In the genomic region with DNA sequence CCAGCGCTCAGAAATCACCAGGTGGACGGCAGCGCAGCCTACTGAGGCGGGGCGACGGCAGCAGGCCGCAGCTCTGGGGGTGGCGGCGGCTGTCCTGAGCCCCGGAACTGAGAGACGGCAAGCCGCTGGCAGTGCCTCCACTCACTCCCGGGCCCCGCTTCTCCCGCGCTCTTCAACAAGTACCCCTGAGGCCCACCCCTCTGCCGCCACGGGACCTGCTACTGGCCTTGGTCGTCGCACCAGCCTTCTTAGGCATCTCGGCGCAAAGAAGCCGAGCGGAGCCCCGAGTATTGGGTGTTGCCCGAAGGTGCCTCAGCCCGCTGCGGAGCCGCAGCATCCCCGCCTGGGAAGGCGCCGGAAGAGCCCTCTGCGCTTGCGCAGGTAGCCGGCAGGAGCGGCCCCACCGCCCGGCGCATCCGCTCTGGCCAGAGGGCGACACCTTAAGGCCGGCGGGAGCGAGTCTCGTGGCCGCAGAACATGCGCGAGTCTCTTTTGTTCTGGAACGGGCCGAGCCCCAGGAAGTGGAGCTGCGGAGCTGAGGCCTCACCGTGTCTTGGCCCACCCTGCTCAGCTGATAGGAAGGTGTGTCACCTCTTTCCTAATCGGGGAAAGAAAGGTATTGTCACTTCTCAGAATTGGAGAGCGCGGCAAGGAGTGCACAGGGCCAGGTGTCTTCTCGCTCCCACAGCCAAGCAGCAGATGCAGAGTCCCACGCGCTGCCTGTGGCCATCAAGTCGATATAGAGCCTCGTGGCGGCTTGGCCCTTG, we compare ENCODE assay signal across 1 cellular context.
A peak's percentile ranks its signal among the peaks of the same experiment; 100 is the strongest.
TF ChIP-seq lines count a peak whose summit lies in the region.

A gene (minus strand): TSS at position 369 of the 767 bp plus-strand sequence. CDS start 32 bp downstream, at position 337.

TF ChIP-seq in GM12878, 131 proteins besides CTCF, POLR2A, EP300 and RAD21 (continued from another document and continues in another):
- TF ChIP-seq, protein P1, sequence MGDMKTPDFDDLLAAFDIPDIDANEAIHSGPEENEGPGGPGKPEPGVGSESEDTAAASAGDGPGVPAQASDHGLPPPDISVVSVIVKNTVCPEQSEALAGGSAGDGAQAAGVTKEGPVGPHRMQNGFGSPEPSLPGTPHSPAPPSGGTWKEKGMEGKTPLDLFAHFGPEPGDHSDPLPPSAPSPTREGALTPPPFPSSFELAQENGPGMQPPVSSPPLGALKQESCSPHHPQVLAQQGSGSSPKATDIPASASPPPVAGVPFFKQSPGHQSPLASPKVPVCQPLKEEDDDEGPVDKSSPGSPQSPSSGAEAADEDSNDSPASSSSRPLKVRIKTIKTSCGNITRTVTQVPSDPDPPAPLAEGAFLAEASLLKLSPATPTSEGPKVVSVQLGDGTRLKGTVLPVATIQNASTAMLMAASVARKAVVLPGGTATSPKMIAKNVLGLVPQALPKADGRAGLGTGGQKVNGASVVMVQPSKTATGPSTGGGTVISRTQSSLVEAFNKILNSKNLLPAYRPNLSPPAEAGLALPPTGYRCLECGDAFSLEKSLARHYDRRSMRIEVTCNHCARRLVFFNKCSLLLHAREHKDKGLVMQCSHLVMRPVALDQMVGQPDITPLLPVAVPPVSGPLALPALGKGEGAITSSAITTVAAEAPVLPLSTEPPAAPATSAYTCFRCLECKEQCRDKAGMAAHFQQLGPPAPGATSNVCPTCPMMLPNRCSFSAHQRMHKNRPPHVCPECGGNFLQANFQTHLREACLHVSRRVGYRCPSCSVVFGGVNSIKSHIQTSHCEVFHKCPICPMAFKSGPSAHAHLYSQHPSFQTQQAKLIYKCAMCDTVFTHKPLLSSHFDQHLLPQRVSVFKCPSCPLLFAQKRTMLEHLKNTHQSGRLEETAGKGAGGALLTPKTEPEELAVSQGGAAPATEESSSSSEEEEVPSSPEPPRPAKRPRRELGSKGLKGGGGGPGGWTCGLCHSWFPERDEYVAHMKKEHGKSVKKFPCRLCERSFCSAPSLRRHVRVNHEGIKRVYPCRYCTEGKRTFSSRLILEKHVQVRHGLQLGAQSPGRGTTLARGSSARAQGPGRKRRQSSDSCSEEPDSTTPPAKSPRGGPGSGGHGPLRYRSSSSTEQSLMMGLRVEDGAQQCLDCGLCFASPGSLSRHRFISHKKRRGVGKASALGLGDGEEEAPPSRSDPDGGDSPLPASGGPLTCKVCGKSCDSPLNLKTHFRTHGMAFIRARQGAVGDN (IDR thresholded peaks at IDR 0.05) = peak; percentile 94
- TF ChIP-seq RUNX3 (IDR thresholded peaks at IDR 0.05; ENCODE audit: low read length) = peak; percentile 75
- TF ChIP-seq HDAC2 (IDR thresholded peaks at IDR 0.05) = no peak
- TF ChIP-seq IRF4 (IDR thresholded peaks at IDR 0.05; ENCODE audit: low read depth, low read length) = 0 out of 2 replicates have a peak, but pooled peaks have one; percentile 25
- no peak for TF ChIP-seq STAT1 (conservative IDR thresholded peaks at IDR 0.05)
- TF ChIP-seq, protein P2, sequence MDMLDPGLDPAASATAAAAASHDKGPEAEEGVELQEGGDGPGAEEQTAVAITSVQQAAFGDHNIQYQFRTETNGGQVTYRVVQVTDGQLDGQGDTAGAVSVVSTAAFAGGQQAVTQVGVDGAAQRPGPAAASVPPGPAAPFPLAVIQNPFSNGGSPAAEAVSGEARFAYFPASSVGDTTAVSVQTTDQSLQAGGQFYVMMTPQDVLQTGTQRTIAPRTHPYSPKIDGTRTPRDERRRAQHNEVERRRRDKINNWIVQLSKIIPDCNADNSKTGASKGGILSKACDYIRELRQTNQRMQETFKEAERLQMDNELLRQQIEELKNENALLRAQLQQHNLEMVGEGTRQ (IDR thresholded peaks at IDR 0.05; ENCODE audit: borderline replicate concordance, low read depth, low read length) = no peak
- TF ChIP-seq YBX1 (IDR thresholded peaks at IDR 0.05) = no peak
- TF ChIP-seq IKZF1 (conservative IDR thresholded peaks at IDR 0.05) = peak; percentile 98
- no peak; the same call in 1 of the 2 replicates for TF ChIP-seq SPI1 (IDR thresholded peaks at IDR 0.05; ENCODE audit: borderline replicate concordance, insufficient read depth, low read depth, low read length)
- no peak for TF ChIP-seq RAD51 (IDR thresholded peaks at IDR 0.05)
- TF ChIP-seq TBL1XR1 (IDR thresholded peaks at IDR 0.05; ENCODE audit: low read depth, low read length) = peak; percentile 65
- TF ChIP-seq NBN (IDR thresholded peaks at IDR 0.05) = peak; percentile 83
- no peak for TF ChIP-seq FOXK2 (IDR thresholded peaks at IDR 0.05)
- TF ChIP-seq PML (IDR thresholded peaks at IDR 0.05; ENCODE audit: low read length) = 0 out of 2 replicates have a peak, but pooled peaks have one; percentile 53
- TF ChIP-seq KLF5 (IDR thresholded peaks at IDR 0.05; ENCODE audit: partially characterized antibody) = peak; percentile 72
- TF ChIP-seq NFYA (IDR thresholded peaks at IDR 0.05; ENCODE audit: borderline replicate concordance, low read depth, low read length) = no peak
- TF ChIP-seq MEF2A (IDR thresholded peaks at IDR 0.05; ENCODE audit: insufficient read depth, low read depth, low read length) = no peak
- peak; percentile 70 for TF ChIP-seq SIN3A (IDR thresholded peaks at IDR 0.05; ENCODE audit: low read depth, low read length)
- TF ChIP-seq, protein P3, sequence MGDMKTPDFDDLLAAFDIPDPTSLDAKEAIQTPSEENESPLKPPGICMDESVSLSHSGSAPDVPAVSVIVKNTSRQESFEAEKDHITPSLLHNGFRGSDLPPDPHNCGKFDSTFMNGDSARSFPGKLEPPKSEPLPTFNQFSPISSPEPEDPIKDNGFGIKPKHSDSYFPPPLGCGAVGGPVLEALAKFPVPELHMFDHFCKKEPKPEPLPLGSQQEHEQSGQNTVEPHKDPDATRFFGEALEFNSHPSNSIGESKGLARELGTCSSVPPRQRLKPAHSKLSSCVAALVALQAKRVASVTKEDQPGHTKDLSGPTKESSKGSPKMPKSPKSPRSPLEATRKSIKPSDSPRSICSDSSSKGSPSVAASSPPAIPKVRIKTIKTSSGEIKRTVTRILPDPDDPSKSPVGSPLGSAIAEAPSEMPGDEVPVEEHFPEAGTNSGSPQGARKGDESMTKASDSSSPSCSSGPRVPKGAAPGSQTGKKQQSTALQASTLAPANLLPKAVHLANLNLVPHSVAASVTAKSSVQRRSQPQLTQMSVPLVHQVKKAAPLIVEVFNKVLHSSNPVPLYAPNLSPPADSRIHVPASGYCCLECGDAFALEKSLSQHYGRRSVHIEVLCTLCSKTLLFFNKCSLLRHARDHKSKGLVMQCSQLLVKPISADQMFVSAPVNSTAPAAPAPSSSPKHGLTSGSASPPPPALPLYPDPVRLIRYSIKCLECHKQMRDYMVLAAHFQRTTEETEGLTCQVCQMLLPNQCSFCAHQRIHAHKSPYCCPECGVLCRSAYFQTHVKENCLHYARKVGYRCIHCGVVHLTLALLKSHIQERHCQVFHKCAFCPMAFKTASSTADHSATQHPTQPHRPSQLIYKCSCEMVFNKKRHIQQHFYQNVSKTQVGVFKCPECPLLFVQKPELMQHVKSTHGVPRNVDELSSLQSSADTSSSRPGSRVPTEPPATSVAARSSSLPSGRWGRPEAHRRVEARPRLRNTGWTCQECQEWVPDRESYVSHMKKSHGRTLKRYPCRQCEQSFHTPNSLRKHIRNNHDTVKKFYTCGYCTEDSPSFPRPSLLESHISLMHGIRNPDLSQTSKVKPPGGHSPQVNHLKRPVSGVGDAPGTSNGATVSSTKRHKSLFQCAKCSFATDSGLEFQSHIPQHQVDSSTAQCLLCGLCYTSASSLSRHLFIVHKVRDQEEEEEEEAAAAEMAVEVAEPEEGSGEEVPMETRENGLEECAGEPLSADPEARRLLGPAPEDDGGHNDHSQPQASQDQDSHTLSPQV (IDR thresholded peaks at IDR 0.05) = no peak; the same call in 1 of the 2 replicates
- TF ChIP-seq ZNF207 (IDR thresholded peaks at IDR 0.05; ENCODE audit: borderline replicate concordance) = no peak; the same call in 1 of the 2 replicates
- TF ChIP-seq SP1 (IDR thresholded peaks at IDR 0.05; ENCODE audit: low read depth, low read length) = peak; percentile 57
- TF ChIP-seq ASH2L (IDR thresholded peaks at IDR 0.05; ENCODE audit: borderline replicate concordance, low read depth) = 0 out of 2 replicates have a peak, but pooled peaks have one; percentile 64
- TF ChIP-seq, protein P4, sequence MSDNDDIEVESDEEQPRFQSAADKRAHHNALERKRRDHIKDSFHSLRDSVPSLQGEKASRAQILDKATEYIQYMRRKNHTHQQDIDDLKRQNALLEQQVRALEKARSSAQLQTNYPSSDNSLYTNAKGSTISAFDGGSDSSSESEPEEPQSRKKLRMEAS (IDR thresholded peaks at IDR 0.05; ENCODE audit: low read depth, low read length) = peak; percentile 94
- peak; percentile 5; the same call in 1 of the 2 replicates for TF ChIP-seq NR2C1 (IDR thresholded peaks at IDR 0.05)
- TF ChIP-seq, protein P5, sequence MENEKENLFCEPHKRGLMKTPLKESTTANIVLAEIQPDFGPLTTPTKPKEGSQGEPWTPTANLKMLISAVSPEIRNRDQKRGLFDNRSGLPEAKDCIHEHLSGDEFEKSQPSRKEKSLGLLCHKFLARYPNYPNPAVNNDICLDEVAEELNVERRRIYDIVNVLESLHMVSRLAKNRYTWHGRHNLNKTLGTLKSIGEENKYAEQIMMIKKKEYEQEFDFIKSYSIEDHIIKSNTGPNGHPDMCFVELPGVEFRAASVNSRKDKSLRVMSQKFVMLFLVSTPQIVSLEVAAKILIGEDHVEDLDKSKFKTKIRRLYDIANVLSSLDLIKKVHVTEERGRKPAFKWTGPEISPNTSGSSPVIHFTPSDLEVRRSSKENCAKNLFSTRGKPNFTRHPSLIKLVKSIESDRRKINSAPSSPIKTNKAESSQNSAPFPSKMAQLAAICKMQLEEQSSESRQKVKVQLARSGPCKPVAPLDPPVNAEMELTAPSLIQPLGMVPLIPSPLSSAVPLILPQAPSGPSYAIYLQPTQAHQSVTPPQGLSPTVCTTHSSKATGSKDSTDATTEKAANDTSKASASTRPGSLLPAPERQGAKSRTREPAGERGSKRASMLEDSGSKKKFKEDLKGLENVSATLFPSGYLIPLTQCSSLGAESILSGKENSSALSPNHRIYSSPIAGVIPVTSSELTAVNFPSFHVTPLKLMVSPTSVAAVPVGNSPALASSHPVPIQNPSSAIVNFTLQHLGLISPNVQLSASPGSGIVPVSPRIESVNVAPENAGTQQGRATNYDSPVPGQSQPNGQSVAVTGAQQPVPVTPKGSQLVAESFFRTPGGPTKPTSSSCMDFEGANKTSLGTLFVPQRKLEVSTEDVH (IDR thresholded peaks at IDR 0.05; ENCODE audit: low read depth, partially characterized antibody) = no peak
- TF ChIP-seq GATAD2B (conservative IDR thresholded peaks at IDR 0.05; ENCODE audit: low read depth) = peak; percentile 30; the same call in 1 of the 2 replicates
- TF ChIP-seq, protein P6, sequence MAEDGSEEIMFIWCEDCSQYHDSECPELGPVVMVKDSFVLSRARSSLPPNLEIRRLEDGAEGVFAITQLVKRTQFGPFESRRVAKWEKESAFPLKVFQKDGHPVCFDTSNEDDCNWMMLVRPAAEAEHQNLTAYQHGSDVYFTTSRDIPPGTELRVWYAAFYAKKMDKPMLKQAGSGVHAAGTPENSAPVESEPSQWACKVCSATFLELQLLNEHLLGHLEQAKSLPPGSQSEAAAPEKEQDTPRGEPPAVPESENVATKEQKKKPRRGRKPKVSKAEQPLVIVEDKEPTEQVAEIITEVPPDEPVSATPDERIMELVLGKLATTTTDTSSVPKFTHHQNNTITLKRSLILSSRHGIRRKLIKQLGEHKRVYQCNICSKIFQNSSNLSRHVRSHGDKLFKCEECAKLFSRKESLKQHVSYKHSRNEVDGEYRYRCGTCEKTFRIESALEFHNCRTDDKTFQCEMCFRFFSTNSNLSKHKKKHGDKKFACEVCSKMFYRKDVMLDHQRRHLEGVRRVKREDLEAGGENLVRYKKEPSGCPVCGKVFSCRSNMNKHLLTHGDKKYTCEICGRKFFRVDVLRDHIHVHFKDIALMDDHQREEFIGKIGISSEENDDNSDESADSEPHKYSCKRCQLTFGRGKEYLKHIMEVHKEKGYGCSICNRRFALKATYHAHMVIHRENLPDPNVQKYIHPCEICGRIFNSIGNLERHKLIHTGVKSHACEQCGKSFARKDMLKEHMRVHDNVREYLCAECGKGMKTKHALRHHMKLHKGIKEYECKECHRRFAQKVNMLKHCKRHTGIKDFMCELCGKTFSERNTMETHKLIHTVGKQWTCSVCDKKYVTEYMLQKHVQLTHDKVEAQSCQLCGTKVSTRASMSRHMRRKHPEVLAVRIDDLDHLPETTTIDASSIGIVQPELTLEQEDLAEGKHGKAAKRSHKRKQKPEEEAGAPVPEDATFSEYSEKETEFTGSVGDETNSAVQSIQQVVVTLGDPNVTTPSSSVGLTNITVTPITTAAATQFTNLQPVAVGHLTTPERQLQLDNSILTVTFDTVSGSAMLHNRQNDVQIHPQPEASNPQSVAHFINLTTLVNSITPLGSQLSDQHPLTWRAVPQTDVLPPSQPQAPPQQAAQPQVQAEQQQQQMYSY (CRISPR knock-in tag; IDR thresholded peaks at IDR 0.05) = no peak
- TF ChIP-seq CBFB (IDR thresholded peaks at IDR 0.05; ENCODE audit: low read depth) = peak; percentile 76
- TF ChIP-seq, protein P7, sequence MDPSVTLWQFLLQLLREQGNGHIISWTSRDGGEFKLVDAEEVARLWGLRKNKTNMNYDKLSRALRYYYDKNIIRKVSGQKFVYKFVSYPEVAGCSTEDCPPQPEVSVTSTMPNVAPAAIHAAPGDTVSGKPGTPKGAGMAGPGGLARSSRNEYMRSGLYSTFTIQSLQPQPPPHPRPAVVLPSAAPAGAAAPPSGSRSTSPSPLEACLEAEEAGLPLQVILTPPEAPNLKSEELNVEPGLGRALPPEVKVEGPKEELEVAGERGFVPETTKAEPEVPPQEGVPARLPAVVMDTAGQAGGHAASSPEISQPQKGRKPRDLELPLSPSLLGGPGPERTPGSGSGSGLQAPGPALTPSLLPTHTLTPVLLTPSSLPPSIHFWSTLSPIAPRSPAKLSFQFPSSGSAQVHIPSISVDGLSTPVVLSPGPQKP (IDR thresholded peaks at IDR 0.05; ENCODE audit: low read depth, low read length) = peak; percentile 85
- TF ChIP-seq, protein P8, sequence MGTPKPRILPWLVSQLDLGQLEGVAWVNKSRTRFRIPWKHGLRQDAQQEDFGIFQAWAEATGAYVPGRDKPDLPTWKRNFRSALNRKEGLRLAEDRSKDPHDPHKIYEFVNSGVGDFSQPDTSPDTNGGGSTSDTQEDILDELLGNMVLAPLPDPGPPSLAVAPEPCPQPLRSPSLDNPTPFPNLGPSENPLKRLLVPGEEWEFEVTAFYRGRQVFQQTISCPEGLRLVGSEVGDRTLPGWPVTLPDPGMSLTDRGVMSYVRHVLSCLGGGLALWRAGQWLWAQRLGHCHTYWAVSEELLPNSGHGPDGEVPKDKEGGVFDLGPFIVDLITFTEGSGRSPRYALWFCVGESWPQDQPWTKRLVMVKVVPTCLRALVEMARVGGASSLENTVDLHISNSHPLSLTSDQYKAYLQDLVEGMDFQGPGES (IDR thresholded peaks at IDR 0.05) = no peak
- peak; percentile 72; the same call in 1 of the 2 replicates for TF ChIP-seq YY1 (IDR thresholded peaks at IDR 0.05; ENCODE audit: low read depth, low read length)
